Comparison of ENCODE assay signal across 32 cellular contexts in genomic region chr1:102102276-102102780, GRCh38.
"Had no signal": no experiment of that assay in that cellular context is flagged by ENCODE, and none has a peak within 500 bp of the region (broad histone marks: within the 10 kb centered on the region; RNA-seq: fewer than 3 reads in every experiment).

No MANE protein-coding gene starts in this region.

- H3K9me3 ChIP-seq: ascending aorta had no signal

- DNase-seq: activated CD4-positive, alpha-beta memory T cell treated with anti-CD3 and anti-CD28 coated beads, Interleukin-2, amount 10 ng/mL, durations not matched to agents 7 days and 5 days; activated CD4-positive, alpha-beta T cell treated with anti-CD3 and anti-CD28 coated beads for 1 hour; activated CD4-positive, alpha-beta T cell treated with anti-CD3 and anti-CD28 coated beads for 36 hours; activated CD4-positive, alpha-beta T cell treated with anti-CD3 and anti-CD28 coated beads for 48 hours; activated CD4-positive, alpha-beta T cell treated with anti-CD3 and anti-CD28 coated beads, Interleukin-2, amount 10 ng/mL, durations not matched to agents 7 days and 5 days; activated CD4-positive, alpha-beta T cell treated with anti-CD3 and anti-CD28 coated beads, Interleukin-2, amount 50 U/mL, for 48 hours; activated CD4-positive, CD25-positive, alpha-beta regulatory T cell; activated CD8-positive, alpha-beta memory T cell treated with anti-CD3 and anti-CD28 coated beads for 24 hours; activated CD8-positive, alpha-beta memory T cell treated with anti-CD3 and anti-CD28 coated beads, Interleukin-2, amount 10 ng/mL, durations not matched to agents 7 days and 5 days; activated CD8-positive, alpha-beta memory T cell treated with anti-CD3 and anti-CD28 coated beads, Interleukin-2, amount 50 U/mL, for 48 hours; activated CD8-positive, alpha-beta T cell treated with anti-CD3 and anti-CD28 coated beads, Interleukin-2, amount 10 ng/mL, durations not matched to agents 7 days and 5 days; activated effector memory CD4-positive, alpha-beta T cell treated with Interleukin-2 at 50 U/mL for 16 hours; activated gamma-delta T cell; activated naive CD4-positive, alpha-beta T cell treated with anti-CD3 and anti-CD28 coated beads, Interleukin-2, amount 10 ng/mL, durations not matched to agents 7 days and 5 days; activated naive CD4-positive, alpha-beta T cell treated with Interleukin-2 at 50 U/mL for 16 hours; activated naive CD8-positive, alpha-beta T cell treated with anti-CD3 and anti-CD28 coated beads, Interleukin-2, amount 10 ng/mL, durations not matched to agents 7 days and 5 days; activated naive CD8-positive, alpha-beta T cell treated with anti-CD3 and anti-CD28 coated beads, Interleukin-2, amount 50 U/mL, for 24 hours; activated T-cell treated with anti-CD3 and anti-CD28 coated beads, Interleukin-2, amount 50 U/mL, for 24 hours; activated T-cell treated with anti-CD3 and anti-CD28 coated beads, Interleukin-2, amount 50 U/mL, for 48 hours; amygdala; anterior cingulate cortex; caudate nucleus; cerebellar nuclear complex; T-helper 1 cell; T-helper 2 cell; T-helper 9 cell had no signal

- H3K27me3 ChIP-seq: ascending aorta, cardiac muscle cell had no signal

- H3K27ac ChIP-seq: ascending aorta, cardiac muscle cell, VCaP had no signal

- H3K36me3 ChIP-seq: ascending aorta, cardiac muscle cell had no signal

- H3K4me3 ChIP-seq: ascending aorta, cardiac muscle cell had no signal

- FAIRE-seq: bronchial epithelial cell, TTC549 had no signal

- H3K4me1 ChIP-seq: ascending aorta had no signal

- ATAC-seq: activated CD4-positive, alpha-beta T cell treated with anti-CD3 and anti-CD28 coated beads for 36 hours; activated CD4-positive, CD25-positive, alpha-beta regulatory T cell treated with anti-CD3 and anti-CD28 coated beads, Interleukin-2, amount 50 U/mL, for 24 hours; activated CD8-positive, alpha-beta memory T cell treated with anti-CD3 and anti-CD28 coated beads, Interleukin-2, amount 10 ng/mL, durations not matched to agents 7 days and 5 days; activated CD8-positive, alpha-beta T cell treated with anti-CD3 and anti-CD28 coated beads, Interleukin-2, amount 10 ng/mL, durations not matched to agents 7 days and 5 days; activated naive CD8-positive, alpha-beta T cell treated with anti-CD3 and anti-CD28 coated beads, Interleukin-2, amount 50 U/mL, for 24 hours had no signal
